In genomic region chr7:57876-58275, GRCh38 we compare ENCODE assay signal across 2 cellular contexts.
TF ChIP-seq lines count a peak whose summit lies in the region.

No MANE protein-coding gene starts in this region.

TF ChIP-seq in HepG2, 621 proteins besides CTCF, POLR2A, EP300 and RAD21:
- no peak for TF ChIP-seq ZNF558 (CRISPR knock-in tag; IDR thresholded peaks at IDR 0.05; ENCODE audit: borderline replicate concordance)
- no peak for TF ChIP-seq ZNF670 (CRISPR knock-in tag; IDR thresholded peaks at IDR 0.05; ENCODE audit: borderline replicate concordance)
- TF ChIP-seq GATAD1 (CRISPR knock-in tag; IDR thresholded peaks at IDR 0.05) = no peak
- TF ChIP-seq NCOA1 (CRISPR knock-in tag; IDR thresholded peaks at IDR 0.05) = no peak
- TF ChIP-seq ZNF124 (CRISPR knock-in tag; IDR thresholded peaks at IDR 0.05) = no peak
- no peak for TF ChIP-seq ZNF850 (CRISPR knock-in tag; conservative IDR thresholded peaks at IDR 0.05)
- TF ChIP-seq ZNF512B (CRISPR knock-in tag; IDR thresholded peaks at IDR 0.05; ENCODE audit: borderline replicate concordance) = no peak
- no peak for TF ChIP-seq ZHX1 (CRISPR knock-in tag; IDR thresholded peaks at IDR 0.05; ENCODE audit: low read depth)
TF ChIP-seq in HepG2: peak in this region for 0.

TF ChIP-seq in H1, 55 proteins besides CTCF, POLR2A, EP300 and RAD21:
- TF ChIP-seq POU5F1 (IDR thresholded peaks at IDR 0.05; ENCODE audit: low read depth, low read length) (no peak), SP2 (IDR thresholded peaks at IDR 0.05; ENCODE audit: low read length) (no peak), TEAD4 (IDR thresholded peaks at IDR 0.05; ENCODE audit: low read depth, low read length) (no peak), YY1 (IDR thresholded peaks at IDR 0.05; ENCODE audit: low read depth, low read length) (no peak), ASH2L (IDR thresholded peaks at IDR 0.05; ENCODE audit: low read length) (no peak), RFX5 (IDR thresholded peaks at IDR 0.05; ENCODE audit: borderline replicate concordance, low read depth, low read length) (no peak), SUZ12 (IDR thresholded peaks at IDR 0.05; ENCODE audit: low read length) (no peak), PHF8 (conservative IDR thresholded peaks at IDR 0.05; ENCODE audit: low read depth, low read length) (no peak), RXRA (IDR thresholded peaks at IDR 0.05; ENCODE audit: insufficient read depth, low read depth, low read length) (no peak), CTBP2 (IDR thresholded peaks at IDR 0.05; ENCODE audit: borderline replicate concordance, insufficient read depth, insufficient read length, low read length) (no peak)
TF ChIP-seq in H1: peak in this region for 0.
